2 cellular contexts compared by ENCODE assay signal in the genomic region with DNA sequence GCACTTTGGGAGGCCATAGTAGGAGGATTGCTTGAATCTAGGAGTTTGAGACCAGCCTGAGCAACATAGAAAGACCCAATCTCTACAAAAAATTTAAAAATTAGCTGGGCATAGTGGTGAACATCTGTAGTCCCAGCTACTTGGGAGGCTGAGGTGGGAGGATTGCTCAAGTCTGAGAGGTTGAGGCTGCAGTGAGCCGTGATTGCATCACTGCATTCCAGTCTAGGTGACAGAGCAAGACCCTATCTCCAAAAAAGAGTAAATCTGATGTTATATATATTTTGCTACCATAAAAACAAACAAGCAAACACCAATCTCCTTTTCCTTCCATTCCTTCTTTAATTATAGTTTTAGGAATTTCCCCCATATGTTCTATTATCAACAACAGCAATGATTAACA.
TF ChIP-seq lines count a peak whose summit lies in the region.

No MANE protein-coding gene starts in this region.

TF ChIP-seq in K562, 482 proteins besides CTCF, POLR2A, EP300 and RAD21:
- TF ChIP-seq, protein P1, sequence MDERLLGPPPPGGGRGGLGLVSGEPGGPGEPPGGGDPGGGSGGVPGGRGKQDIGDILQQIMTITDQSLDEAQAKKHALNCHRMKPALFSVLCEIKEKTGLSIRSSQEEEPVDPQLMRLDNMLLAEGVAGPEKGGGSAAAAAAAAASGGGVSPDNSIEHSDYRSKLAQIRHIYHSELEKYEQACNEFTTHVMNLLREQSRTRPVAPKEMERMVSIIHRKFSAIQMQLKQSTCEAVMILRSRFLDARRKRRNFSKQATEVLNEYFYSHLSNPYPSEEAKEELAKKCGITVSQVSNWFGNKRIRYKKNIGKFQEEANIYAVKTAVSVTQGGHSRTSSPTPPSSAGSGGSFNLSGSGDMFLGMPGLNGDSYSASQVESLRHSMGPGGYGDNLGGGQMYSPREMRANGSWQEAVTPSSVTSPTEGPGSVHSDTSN (CRISPR knock-in tag; IDR thresholded peaks at IDR 0.05; ENCODE audit: low read depth): no peak
- TF ChIP-seq, protein P1 (tag; conservative IDR thresholded peaks at IDR 0.05; ENCODE audit: low read depth): no peak
- no peak for TF ChIP-seq CEBPG (CRISPR knock-in tag; IDR thresholded peaks at IDR 0.05)
- peak; percentile 67 to 68; a peak in 3 of 4 replicates for TF ChIP-seq CEBPG (tag; conservative IDR thresholded peaks at IDR 0.05 in 1 of 2, IDR thresholded peaks at IDR 0.05 in 1 of 2)
- TF ChIP-seq, protein P2, sequence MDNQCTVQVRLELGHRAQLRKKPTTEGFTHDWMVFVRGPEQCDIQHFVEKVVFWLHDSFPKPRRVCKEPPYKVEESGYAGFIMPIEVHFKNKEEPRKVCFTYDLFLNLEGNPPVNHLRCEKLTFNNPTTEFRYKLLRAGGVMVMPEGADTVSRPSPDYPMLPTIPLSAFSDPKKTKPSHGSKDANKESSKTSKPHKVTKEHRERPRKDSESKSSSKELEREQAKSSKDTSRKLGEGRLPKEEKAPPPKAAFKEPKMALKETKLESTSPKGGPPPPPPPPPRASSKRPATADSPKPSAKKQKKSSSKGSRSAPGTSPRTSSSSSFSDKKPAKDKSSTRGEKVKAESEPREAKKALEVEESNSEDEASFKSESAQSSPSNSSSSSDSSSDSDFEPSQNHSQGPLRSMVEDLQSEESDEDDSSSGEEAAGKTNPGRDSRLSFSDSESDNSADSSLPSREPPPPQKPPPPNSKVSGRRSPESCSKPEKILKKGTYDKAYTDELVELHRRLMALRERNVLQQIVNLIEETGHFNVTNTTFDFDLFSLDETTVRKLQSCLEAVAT (IDR thresholded peaks at IDR 0.05): no peak
- TF ChIP-seq, protein P3, sequence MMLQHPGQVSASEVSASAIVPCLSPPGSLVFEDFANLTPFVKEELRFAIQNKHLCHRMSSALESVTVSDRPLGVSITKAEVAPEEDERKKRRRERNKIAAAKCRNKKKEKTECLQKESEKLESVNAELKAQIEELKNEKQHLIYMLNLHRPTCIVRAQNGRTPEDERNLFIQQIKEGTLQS (IDR thresholded peaks at IDR 0.05): peak; percentile 71
- TF ChIP-seq, protein P3 (CRISPR knock-in tag; conservative IDR thresholded peaks at IDR 0.05): no peak
- TF ChIP-seq RBM25 (IDR thresholded peaks at IDR 0.05; ENCODE audit: low read depth, low read length, severe bottlenecking): peak; percentile 9

TF ChIP-seq in GM12891, 5 proteins besides CTCF, POLR2A, EP300 and RAD21:
- TF ChIP-seq SPI1 (IDR thresholded peaks at IDR 0.05; ENCODE audit: low read depth, low read length) (no peak), PAX5 (IDR thresholded peaks at IDR 0.05; ENCODE audit: insufficient read depth, low read length, severe bottlenecking) (no peak), POLR2AphosphoS5 (IDR thresholded peaks at IDR 0.05; ENCODE audit: low read depth, low read length) (no peak), TAF1 (IDR thresholded peaks at IDR 0.05; ENCODE audit: low read depth, low read length) (no peak), POU2F2 (IDR thresholded peaks at IDR 0.05; ENCODE audit: low read depth, low read length) (no peak)
TF ChIP-seq in GM12891: peak in this region for 0.
